ENCODE assay signal across 8 cellular contexts in genomic region chr19:19662866-19663291, GRCh38. TPM values are rescaled to one million over a fixed set of nuclear protein-coding genes. Genes with fewer than 3 reads are reported as not detected.
DNase-seq lines count a peak whose midpoint lies in the region; ATAC-seq, FAIRE-seq and TF ChIP-seq lines count a peak whose summit lies in the region.

No MANE protein-coding gene starts in this region.

- peak overlapping the region; percentile 97 for H3K27ac Mint-ChIP-seq in activated naive CD8-positive, alpha-beta T cell

- H2AFZ ChIP-seq in DND-41 (ENCODE audit: low read depth, low read length), result peak overlapping the region; percentile 63

- DNase-seq in DND-41, result no peak
- no peak for DNase-seq in kidney
- DNase-seq in DMS 273 (lab: John Stamatoyannopoulos, UW; ENCODE audit: unreplicated experiment), result no peak
- DNase-seq in G401 (ENCODE audit: low spot score), result no peak

- peak overlapping the region; percentile 93 for H3K4me3 Mint-ChIP-seq in activated naive CD8-positive, alpha-beta T cell

- peaks cover 89% of the 10 kb centered on the region for H3K79me2 ChIP-seq in DND-41 (ENCODE audit: insufficient read depth, low read length)

- H3K9ac ChIP-seq in DND-41 (ENCODE audit: low read depth, low read length), result peak overlapping the region; percentile 94
- H3K9ac ChIP-seq in kidney (ENCODE audit: low read length in 2 of 2), result peak overlapping the region; percentile 67 to 77

- ATAC-seq in DND-41 (ENCODE audit: insufficient read depth, low read depth) (0 out of 3 replicates have a peak, but pooled peaks have one; percentile 0), HG03571 (IDR thresholded peaks at IDR 0.05; ENCODE audit: unreplicated experiment) (peak; percentile 1), esophagus mucosa (no peak)

- H4K20me1 ChIP-seq in DND-41 (ENCODE audit: insufficient read depth, low read length), result peaks cover 32% of the 10 kb centered on the region

- peak overlapping the region; percentile 94 for H3K4me2 ChIP-seq in DND-41 (ENCODE audit: insufficient read depth, low read length)

- FAIRE-seq in kidney (lab: Jason Lieb, UNC), result no peak

- WGBS in thymus, result 17% methylated on average over 21 of the region's 21 CpGs

- H3K4me3 ChIP-seq in DND-41 (ENCODE audit: low read depth in 1 of 2, low read length in 2 of 2), result peak overlapping the region; percentile 76 to 93
- H3K4me3 ChIP-seq in kidney (ENCODE audit: low read length in 2 of 2), result peak overlapping the region; percentile 92 to 98
- H3K4me3 ChIP-seq in thymus (ENCODE audit: low read length), result peak overlapping the region; percentile 97

- H3K4me1 ChIP-seq in DND-41 (ENCODE audit: insufficient read depth, low read length) (peaks cover 54% of the 10 kb centered on the region), kidney (ENCODE audit: control insufficient read depth in 1 of 2, insufficient read depth in 1 of 2, low read depth in 1 of 2, low read length in 2 of 2) (peaks cover 7 to 17% of the 10 kb centered on the region in 2 donors), thymus (ENCODE audit: control insufficient read depth, insufficient read depth, low read length) (peaks cover 10% of the 10 kb centered on the region)

- TF ChIP-seq CTCF in DND-41 (IDR thresholded peaks at IDR 0.05; ENCODE audit: borderline replicate concordance, extremely low read depth, low read length, poor library complexity, severe bottlenecking) (no peak), kidney (IDR thresholded peaks at IDR 0.05; ENCODE audit: borderline replicate concordance, extremely low read depth, insufficient read depth) (no peak)

- in situ Hi-C loops in G401 (cut with HindIII; ENCODE audit: low sequenced_read_pairs), result no loop called here

- intact Hi-C loops in kidney (cut with DNase I), result no loop called here

- H3K9me3 ChIP-seq in DND-41 (ENCODE audit: insufficient read depth, low read length, severe bottlenecking) (peaks cover 3% of the 10 kb centered on the region), kidney (ENCODE audit: control insufficient read depth in 1 of 2, low read length in 2 of 2) (no peaks in the 10 kb centered on the region), thymus (ENCODE audit: control insufficient read depth) (no peaks in the 10 kb centered on the region)

- H3K27me3 Mint-ChIP-seq in activated naive CD8-positive, alpha-beta T cell, result no peaks in the 10 kb centered on the region

- peaks cover 32% of the 10 kb centered on the region for H3K4me1 Mint-ChIP-seq in activated naive CD8-positive, alpha-beta T cell (ENCODE audit: low read depth)

- H3K27me3 ChIP-seq in DND-41 (ENCODE audit: insufficient read depth, low read length, poor library complexity) (no peaks in the 10 kb centered on the region), thymus (ENCODE audit: control insufficient read depth, insufficient read depth) (no peaks in the 10 kb centered on the region)

- peaks cover 9% of the 10 kb centered on the region for H3K36me3 Mint-ChIP-seq in activated naive CD8-positive, alpha-beta T cell

- H3K27ac ChIP-seq in DND-41 (ENCODE audit: low read length) (peak overlapping the region; percentile 90), kidney (ENCODE audit: low read depth in 2 of 2, low read length in 2 of 2) (peak overlapping the region in 1 of 2 donors; percentile 94), thymus (ENCODE audit: low read depth) (peak overlapping the region; percentile 99)

- no peaks in the 10 kb centered on the region for H3K9me3 Mint-ChIP-seq in activated naive CD8-positive, alpha-beta T cell (ENCODE audit: low read depth)

- H3K36me3 ChIP-seq in DND-41 (ENCODE audit: insufficient read depth, low read length), result peaks cover 46% of the 10 kb centered on the region
- H3K36me3 ChIP-seq in kidney (ENCODE audit: control insufficient read depth in 1 of 2, insufficient read depth in 2 of 2, low read length in 2 of 2), result peaks cover 6 to 9% of the 10 kb centered on the region in 2 donors
- peaks cover 22% of the 10 kb centered on the region for H3K36me3 ChIP-seq in thymus (ENCODE audit: control insufficient read depth, insufficient read depth)

RNA-seq across cellular contexts. Expression of gene ATP13A1, which starts 0.6 kb away (rescaled TPM):
- total RNA-seq in kidney, result 78.1 TPM
- 30.1 TPM for polyA plus RNA-seq in kidney (ENCODE audit: insufficient read depth, low read depth, low replicate concordance)
- polyA plus RNA-seq in thymus, result 59.1 TPM
- 28.9 TPM for total RNA-seq in esophagus mucosa
- 36.0 and 48.0 TPM in 2 replicates for total RNA-seq in G401 (2014; rRNA removed; shearing (Covaris generic))

RNA-seq across cellular contexts. Expression of gene ZNF101, which starts 5.8 kb away (rescaled TPM):
- total RNA-seq in kidney, result 21.2 TPM
- polyA plus RNA-seq in kidney (ENCODE audit: insufficient read depth, low read depth, low replicate concordance), result 10.2 TPM
- 66.6 TPM for polyA plus RNA-seq in thymus
- total RNA-seq in esophagus mucosa, result 10.0 TPM
- total RNA-seq in G401 (2014; rRNA removed; shearing (Covaris generic)), result 15.9 and 19.1 TPM in 2 replicates

RNA-seq across cellular contexts. Expression of gene GMIP, which starts 19.4 kb away (rescaled TPM):
- 18.8 TPM for total RNA-seq in kidney
- polyA plus RNA-seq in kidney (ENCODE audit: insufficient read depth, low read depth, low replicate concordance), result 3.3 TPM
- 37.3 TPM for polyA plus RNA-seq in thymus
- 9.4 TPM for total RNA-seq in esophagus mucosa
- total RNA-seq in G401 (2014; rRNA removed; shearing (Covaris generic)), result 5.8 and 21.8 TPM in 2 replicates

RNA-seq across cellular contexts. Expression of gene LPAR2, which starts 34.9 kb away (rescaled TPM):
- 10.4 TPM for total RNA-seq in kidney
- 5.6 TPM for polyA plus RNA-seq in kidney (ENCODE audit: insufficient read depth, low read depth, low replicate concordance)
- polyA plus RNA-seq in thymus, result 53.8 TPM
- 7.6 TPM for total RNA-seq in esophagus mucosa
- total RNA-seq in G401 (2014; rRNA removed; shearing (Covaris generic)), result 5.6 and 6.3 TPM in 2 replicates

RNA-seq across cellular contexts. Expression of gene PBX4, which starts 44.4 kb away (rescaled TPM):
- total RNA-seq in kidney (5.7 TPM), esophagus mucosa (0.20 TPM)
- polyA plus RNA-seq in kidney (ENCODE audit: insufficient read depth, low read depth, low replicate concordance) (3.9 TPM), thymus (26.7 TPM)
- total RNA-seq in G401 (2014; rRNA removed; shearing (Covaris generic)), result 2.2 and 7.7 TPM in 2 replicates
